Comparison of ENCODE assay signal across 4 cellular contexts in genomic region chr19:44221291-44221690, GRCh38. TPM values are rescaled to one million over a fixed set of nuclear protein-coding genes. Genes with fewer than 3 reads are reported as not detected.
DNase-seq lines count a peak whose midpoint lies in the region; ATAC-seq and TF ChIP-seq lines count a peak whose summit lies in the region.
"Not testable (repeated sequence)": the region's sequence is repeated elsewhere in the genome, so short reads cannot be mapped to it uniquely, and the experiment has no call there.
"Had no signal": no experiment of that assay in that cellular context is flagged by ENCODE, and none has a peak within 500 bp of the region (broad histone marks: within the 10 kb centered on the region; RNA-seq: fewer than 3 reads in every experiment).

No MANE protein-coding gene starts in this region.

- not testable (repeated sequence) for DNase-seq in foreskin keratinocyte

- CTCF ChIA-PET in HEK293 (lab: Yijun Ruan, JAX), result not testable (repeated sequence)

- TF ChIP-seq CTCF in HEK293 (tag by site-specific recombination; IDR thresholded peaks at IDR 0.05); foreskin keratinocyte (conservative IDR thresholded peaks at IDR 0.05): not testable (repeated sequence)

- peak; percentile 71 for ATAC-seq in foreskin keratinocyte

- H3K27me3 ChIP-seq in foreskin keratinocyte, result not testable (repeated sequence)

- H3K27ac ChIP-seq in HEK293 (ENCODE audit: extremely low read depth, low read depth, low read length); foreskin keratinocyte: not testable (repeated sequence)

- not testable (repeated sequence) for H3K4me3 ChIP-seq in HEK293 (ENCODE audit: low read depth, low read length)

- not testable (repeated sequence) for H3K4me1 ChIP-seq in HEK293 (ENCODE audit: control insufficient read depth, insufficient read depth, low read length); foreskin keratinocyte

- POLR2A ChIA-PET in HEK293 (lab: Yijun Ruan, JAX), result not testable (repeated sequence)

- peaks cover 15% of the 10 kb centered on the region for H3K9me3 ChIP-seq in HEK293 (ENCODE audit: control insufficient read depth, insufficient read depth, low read depth, low read length)

- peaks cover 29 to 46% of the 10 kb centered on the region in 2 experiments for H3K36me3 ChIP-seq in HEK293 (ENCODE audit: control insufficient read depth in 2 of 2, insufficient read depth in 1 of 2, low read length in 2 of 2)

TF ChIP-seq in HEK293, 187 proteins besides CTCF, POLR2A, EP300 and RAD21:
- TF ChIP-seq ZNF280D (tag by site-specific recombination; IDR thresholded peaks at IDR 0.05) (peak; percentile 51; the same call in 1 of the 2 replicates), ZSCAN5A (tag by site-specific recombination; IDR thresholded peaks at IDR 0.05) (0 out of 2 replicates have a peak, but pooled peaks have one; percentile 10), SCRT1 (tag by site-specific recombination; IDR thresholded peaks at IDR 0.05; ENCODE audit: borderline replicate concordance) (peak; percentile 63; the same call in 1 of the 2 replicates), SCRT2 (tag by site-specific recombination; IDR thresholded peaks at IDR 0.05) (peak; percentile 85), ZNF133 (tag by site-specific recombination; IDR thresholded peaks at IDR 0.05) (peak; percentile 39; the same call in 1 of the 2 replicates), ZNF707 (tag by site-specific recombination; IDR thresholded peaks at IDR 0.05) (0 out of 2 replicates have a peak, but pooled peaks have one; percentile 15), ZNF184 (tag by site-specific recombination; IDR thresholded peaks at IDR 0.05) (peak; percentile 96)

RNA-seq across cellular contexts. Expression of gene ZNF227, which starts 9.0 kb away (rescaled TPM):
- 9.6 and 9.9 TPM in 2 replicates for total RNA-seq in foreskin keratinocyte
- polyA plus RNA-seq in foreskin keratinocyte, result 2.8 and 3.5 TPM in 2 replicates

RNA-seq across cellular contexts. Expression of gene ZNF233, which starts 38.4 kb away (rescaled TPM):
- 0.25 and 0.27 TPM in 2 replicates for total RNA-seq in foreskin keratinocyte
- 0.07 and 0.16 TPM in 2 replicates for polyA plus RNA-seq in foreskin keratinocyte
- total RNA-seq: A172; CD8-positive, alpha-beta T cell had no signal

RNA-seq across cellular contexts. Expression of gene ZNF226, which starts 56.4 kb away (rescaled TPM):
- total RNA-seq in foreskin keratinocyte, result 8.9 and 9.4 TPM in 2 replicates
- 9.4 and 10.0 TPM in 2 replicates for polyA plus RNA-seq in foreskin keratinocyte
